11 cellular contexts compared by ENCODE assay signal in the genomic region with DNA sequence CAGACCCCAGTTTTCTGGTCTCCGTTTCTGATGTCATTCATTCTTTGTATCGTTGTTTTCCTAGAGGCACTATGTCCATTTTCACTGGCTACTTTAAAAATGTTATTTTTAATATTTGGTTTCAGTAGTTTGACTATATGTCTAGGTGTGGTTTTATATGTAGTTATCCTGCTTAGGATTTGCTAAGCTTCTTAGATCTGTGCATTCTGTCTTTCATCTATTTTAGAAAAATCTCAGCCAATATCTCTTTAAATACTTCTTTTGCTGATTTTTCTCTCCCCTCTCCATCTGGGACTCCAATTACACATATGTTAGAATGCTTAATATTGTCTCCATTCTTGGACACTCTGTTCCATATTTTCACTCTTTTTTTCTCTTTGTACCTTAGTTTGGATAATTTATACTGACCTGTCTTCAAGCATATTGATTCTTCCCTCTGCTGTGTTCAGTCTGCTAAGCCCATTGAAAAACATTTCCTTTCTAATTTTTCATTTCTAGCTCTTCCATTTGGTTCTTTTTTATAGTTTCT.
"Had no signal": no experiment of that assay in that cellular context is flagged by ENCODE, and none has a peak within 500 bp of the region (broad histone marks: within the 10 kb centered on the region; RNA-seq: fewer than 3 reads in every experiment).

No MANE protein-coding gene starts in this region.

- DNase-seq: GM23248, GOT3, H7, H9, HCEC 1CT, HFFc6 had no signal

- H3K4me3 ChIP-seq: GM23248, GM23338, HAP-1 had no signal

- H3K27ac ChIP-seq: GM23248 had no signal

- ATAC-seq: GM23338, HCT116 had no signal

- H3K4me1 ChIP-seq: HAP-1 had no signal

- H3K9me3 ChIP-seq: HAP-1 had no signal

- FAIRE-seq: H1, H54 had no signal

- H3K36me3 ChIP-seq: HAP-1 had no signal
